27 cellular contexts compared by ENCODE assay signal in the genomic region with DNA sequence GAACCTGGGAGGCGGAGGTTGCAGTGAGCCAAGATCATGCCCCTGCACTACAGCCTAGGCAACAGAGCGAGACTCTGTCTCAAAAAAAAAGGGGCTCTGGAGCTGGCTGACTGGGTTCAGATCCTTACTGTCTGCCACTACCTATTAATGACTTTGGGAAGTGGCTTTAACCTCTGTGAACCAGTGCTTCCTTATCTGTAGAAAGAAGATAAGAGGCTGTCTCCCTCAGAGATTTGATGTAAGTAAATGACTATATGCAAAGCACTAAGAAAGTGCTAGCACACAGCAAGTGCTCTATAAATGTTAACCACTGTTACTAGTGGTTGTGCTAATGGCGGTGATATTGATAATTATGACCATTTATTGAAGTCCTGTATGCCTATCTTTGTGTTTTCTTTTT.
"Had no signal": no experiment of that assay in that cellular context is flagged by ENCODE, and none has a peak within 500 bp of the region (broad histone marks: within the 10 kb centered on the region; RNA-seq: fewer than 3 reads in every experiment).

No MANE protein-coding gene starts in this region.

- H3K4me3 ChIP-seq: coronary artery, esophagus squamous epithelium, gastrocnemius medialis, heart right ventricle, lower lobe of right lung had no signal

- ATAC-seq: effector memory CD8-positive, alpha-beta T cell; esophagus mucosa; gastrocnemius medialis; heart right ventricle; left colon; left lobe of liver; left ventricle myocardium superior; lower lobe of right lung; naive thymus-derived CD4-positive, alpha-beta T cell had no signal

- DNase-seq: dermis blood vessel endothelial cell; effector CD8-positive, alpha-beta T cell; effector memory CD8-positive, alpha-beta T cell; endodermal cell; erythroblast; esophagus squamous epithelium; foreskin fibroblast; foreskin melanocyte; gastrocnemius medialis; glutamatergic neuron; head of caudate nucleus; heart right ventricle; hippocampal formation; left colon; left ventricle myocardium superior; lower lobe of right lung; mesenchymal stem cell; midbrain; naive thymus-derived CD4-positive, alpha-beta T cell had no signal

- H3K27me3 ChIP-seq: esophagus squamous epithelium, gastrocnemius medialis, heart right ventricle had no signal

- H3K27ac ChIP-seq: coronary artery, epithelial cell of prostate, esophagus squamous epithelium, heart right ventricle, lower lobe of right lung had no signal

- H3K4me1 ChIP-seq: lower lobe of right lung had no signal

- H3K9me3 ChIP-seq: esophagus squamous epithelium, gastrocnemius medialis, heart right ventricle, lower lobe of right lung had no signal

- FAIRE-seq: colon, endometrium, islet of Langerhans, keratinocyte had no signal
